In the genomic region with DNA sequence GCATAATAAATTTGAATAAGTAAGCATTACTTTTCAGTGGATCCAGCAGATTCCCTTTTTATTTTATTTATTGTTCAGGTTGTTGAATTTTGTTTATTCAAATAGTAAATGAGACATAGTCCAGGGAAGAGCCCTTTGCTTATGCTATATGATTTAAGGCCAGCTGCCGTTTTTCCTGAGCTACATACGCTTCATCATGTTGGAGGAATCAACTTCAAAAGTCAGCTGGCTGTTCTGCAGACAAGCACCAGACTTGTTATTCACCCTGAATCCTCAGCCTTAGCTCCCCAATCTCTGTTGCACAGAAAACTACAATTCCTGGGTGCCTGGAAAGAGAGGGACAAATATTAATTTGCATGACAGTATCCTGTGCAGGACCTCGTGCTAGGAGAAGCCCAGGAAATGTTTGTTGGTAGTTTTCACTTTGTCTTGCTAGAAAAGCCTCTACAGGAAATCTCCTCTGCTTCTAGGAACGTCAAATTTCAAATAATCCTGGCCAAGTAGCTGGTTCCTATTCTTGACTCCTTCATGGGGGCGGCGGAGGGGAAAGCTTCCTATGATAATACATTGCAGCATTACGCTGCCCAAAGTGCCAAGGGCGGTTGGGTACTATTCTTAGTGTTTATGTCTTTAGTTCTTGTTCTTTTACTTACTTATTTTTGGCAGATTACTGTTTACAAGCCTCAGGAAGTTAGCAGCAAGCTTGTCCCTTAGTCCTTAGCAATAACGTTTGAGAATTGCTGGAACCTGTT, we compare ENCODE assay signal across 14 cellular contexts.
DNase-seq lines count a peak whose midpoint lies in the region; ATAC-seq, FAIRE-seq and TF ChIP-seq lines count a peak whose summit lies in the region.
"Had no signal": no experiment of that assay in that cellular context is flagged by ENCODE, and none has a peak within 500 bp of the region (broad histone marks: within the 10 kb centered on the region; RNA-seq: fewer than 3 reads in every experiment).

No MANE protein-coding gene starts in this region.

- no peaks in the 10 kb centered on the region for H3K27me3 Mint-ChIP-seq in CD4-positive, alpha-beta T cell
- H3K27me3 Mint-ChIP-seq in H9 (ENCODE audit: low read depth) (no peaks in the 10 kb centered on the region), immature natural killer cell (ENCODE audit: low read depth in 3 of 3) (no peaks in the 10 kb centered on the region)
- no peaks in the 10 kb centered on the region for H3K27me3 Mint-ChIP-seq in activated CD8-positive, alpha-beta T cell treated with anti-CD3 and anti-CD28 coated beads, Interleukin-2, amount 10 ng/mL, durations not matched to agents 7 days and 5 days (ENCODE audit: low read depth)

- H4K20me1 ChIP-seq in H9 (ENCODE audit: control insufficient read depth, insufficient read depth, insufficient read length), result no peaks in the 10 kb centered on the region
- H4K20me1 ChIP-seq in HepG2 (ENCODE audit: insufficient read depth, low read length), result no peaks in the 10 kb centered on the region

- H3K9ac ChIP-seq in H9 (ENCODE audit: extremely low read depth, insufficient read length, low read length) (no peak overlapping the region), HepG2 (ENCODE audit: insufficient read depth, low read depth, low read length) (no peak overlapping the region)

- TF ChIP-seq RAD21 in HepG2 (CRISPR knock-in tag; IDR thresholded peaks at IDR 0.05), result no peak

- no peak for TF ChIP-seq CTCF in CD4-positive, alpha-beta T cell (IDR thresholded peaks at IDR 0.05)
- TF ChIP-seq CTCF in H9 (conservative IDR thresholded peaks at IDR 0.05) (no peak), HepG2 (CRISPR knock-in tag; IDR thresholded peaks at IDR 0.05) (no peak)

- peak overlapping the region; percentile 89 for H3K27ac Mint-ChIP-seq in CD4-positive, alpha-beta T cell
- H3K27ac Mint-ChIP-seq in H9 (peak overlapping the region; percentile 54 to 71 (median 55); a peak in 6 of 7 replicates), immature natural killer cell (peak overlapping the region in 4 of 6 donors; percentile 26 to 78 (median 60))
- peak overlapping the region; percentile 89 for H3K27ac Mint-ChIP-seq in activated CD8-positive, alpha-beta T cell treated with anti-CD3 and anti-CD28 coated beads, Interleukin-2, amount 10 ng/mL, durations not matched to agents 7 days and 5 days

- H3K36me3 ChIP-seq in HepG2 (replicated peaks in 1 of 2; ENCODE audit: control insufficient read depth in 1 of 2, insufficient read depth in 2 of 2, low read length in 2 of 2), result peaks cover 0 to 2% of the 10 kb centered on the region in 2 experiments; a peak in 1 of 5 replicates
- H3K36me3 ChIP-seq: left ventricle myocardium inferior, tibial artery had no signal

- DNase-seq in CD4-positive, alpha-beta T cell, result no peak
- DNase-seq in H9, result no peak
- no peak for DNase-seq in activated CD8-positive, alpha-beta T cell treated with anti-CD3 and anti-CD28 coated beads, Interleukin-2, amount 10 ng/mL, durations not matched to agents 7 days and 5 days
- DNase-seq in immature natural killer cell, result no peak
- no peak for DNase-seq in HepG2 (ENCODE audit: low spot score)
- no peak for DNase-seq in NCI-H2081 (lab: John Stamatoyannopoulos, UW)
- no peak for DNase-seq in NCI-H446 treated with DMSO at 0.1 percent for 48 hours (lab: John Stamatoyannopoulos, UW)
- DNase-seq: glutamatergic neuron, left ventricle myocardium inferior, occipital lobe, small intestine had no signal

- no peak overlapping the region for H4K8ac ChIP-seq in H9 (replicated peaks; ENCODE audit: insufficient read length, low read depth, low read length)

- H3K14ac ChIP-seq in H9 (ENCODE audit: insufficient read depth, low read length), result no peak overlapping the region

- H3K56ac ChIP-seq in H9 (ENCODE audit: insufficient read length, low read depth, low read length), result no peak overlapping the region

- no peaks in the 10 kb centered on the region for H3K27me3 ChIP-seq in CD4-positive, alpha-beta T cell (ENCODE audit: control insufficient read depth, insufficient read depth, low read length)
- no peaks in the 10 kb centered on the region for H3K27me3 ChIP-seq in H9 (ENCODE audit: insufficient read depth, low read length)
- no peaks in the 10 kb centered on the region for H3K27me3 ChIP-seq in HepG2 (ENCODE audit: control insufficient read depth in 1 of 2, insufficient read depth in 2 of 2, low read length in 2 of 2)
- H3K27me3 ChIP-seq: tibial artery had no signal

- CTCF ChIA-PET in CD4-positive, alpha-beta T cell (lab: Charles Lee), result interaction anchor here (1.3 kb wide), 1 partner anchor 12 kb away, joined by 5 read pairs; no protein-coding TSS in a partner anchor
- CTCF ChIA-PET in activated CD8-positive, alpha-beta T cell treated with anti-CD3 and anti-CD28 coated beads, Interleukin-2, amount 10 ng/mL, durations not matched to agents 7 days and 5 days (lab: Charles Lee), result interaction anchor here (0.9 to 3.3 kb wide), 9 partner anchors 11 to 148 kb away, joined by 3 to 11 read pairs (median 5); no protein-coding TSS in a partner anchor
- CTCF ChIA-PET in HepG2 (lab: Yijun Ruan, JAX; ENCODE audit: low intra/inter-chr PET ratio, low total read pairs), result no interaction called here

- H2BK5ac ChIP-seq in H9 (ENCODE audit: insufficient read length, low read length), result no peak overlapping the region

- no peak overlapping the region for H3K4me3 ChIP-seq in HepG2 (replicated peaks in 1 of 3; ENCODE audit: insufficient read depth in 1 of 3, low read depth in 2 of 3, low read length in 3 of 3)
- H3K4me3 ChIP-seq: left ventricle myocardium inferior, tibial artery had no signal

- H3K36me3 Mint-ChIP-seq in CD4-positive, alpha-beta T cell (ENCODE audit: low read depth), result no peaks in the 10 kb centered on the region
- H3K36me3 Mint-ChIP-seq in H9 (ENCODE audit: insufficient read depth in 1 of 3, low read depth in 3 of 3), result peaks cover 0 to 2% (median 0%) of the 10 kb centered on the region in 3 experiments; a peak in 1 of 7 replicates
- peaks cover 39% of the 10 kb centered on the region for H3K36me3 Mint-ChIP-seq in activated CD8-positive, alpha-beta T cell treated with anti-CD3 and anti-CD28 coated beads, Interleukin-2, amount 10 ng/mL, durations not matched to agents 7 days and 5 days (ENCODE audit: low read depth)
- H3K36me3 Mint-ChIP-seq in immature natural killer cell, result no peaks in the 10 kb centered on the region

- no peak for TF ChIP-seq EP300 in HepG2 (IDR thresholded peaks at IDR 0.05; ENCODE audit: low read depth in 2 of 2, low read length in 2 of 2)
- TF ChIP-seq EP300 in HepG2 (CRISPR knock-in tag; IDR thresholded peaks at IDR 0.05; ENCODE audit: borderline replicate concordance), result no peak

- H3K18ac ChIP-seq in H9 (ENCODE audit: insufficient read length, low read depth, low read length), result no peak overlapping the region

- peak overlapping the region; percentile 70 for H3K4me3 Mint-ChIP-seq in CD4-positive, alpha-beta T cell
- H3K4me3 Mint-ChIP-seq in H9, result no peak overlapping the region; a peak in 1 of 5 replicates
- H3K4me3 Mint-ChIP-seq in activated CD8-positive, alpha-beta T cell treated with anti-CD3 and anti-CD28 coated beads, Interleukin-2, amount 10 ng/mL, durations not matched to agents 7 days and 5 days, result peak overlapping the region; percentile 69
- H3K4me3 Mint-ChIP-seq in immature natural killer cell, result no peak overlapping the region

- H2AK5ac ChIP-seq in H9 (ENCODE audit: insufficient read length, low read length), result no peak overlapping the region

- H3K23ac ChIP-seq in H9 (ENCODE audit: insufficient read length, low read depth, low read length), result no peak overlapping the region

- no peak for FAIRE-seq in HepG2 (lab: Jason Lieb, UNC)
- FAIRE-seq: small intestine had no signal

- H3K9me3 ChIP-seq in CD4-positive, alpha-beta T cell (ENCODE audit: control insufficient read depth, low read length), result no peaks in the 10 kb centered on the region
- no peaks in the 10 kb centered on the region for H3K9me3 ChIP-seq in H9 (ENCODE audit: control insufficient read depth, low read depth, low read length)
- 0 out of 2 replicates have a peak, but pooled peaks cover 3% of the 10 kb centered on the region for H3K9me3 ChIP-seq in HepG2 (ENCODE audit: low read length)
- H3K9me3 ChIP-seq: left ventricle myocardium inferior, tibial artery had no signal

- H3K79me2 ChIP-seq in H9 (ENCODE audit: insufficient read depth, low read length), result no peaks in the 10 kb centered on the region
- peaks cover 38% of the 10 kb centered on the region for H3K79me2 ChIP-seq in HepG2 (ENCODE audit: insufficient read depth, low read length)

- BruUV-seq in HepG2 (replicated peaks; lab: Mats Ljungman, UMichigan), result no TSS peak

- no peak overlapping the region for H2BK15ac ChIP-seq in H9 (ENCODE audit: low read depth, low read length)

- no peaks in the 10 kb centered on the region for H3K23me2 ChIP-seq in H9 (ENCODE audit: insufficient read length, low read depth, low read length, poor library complexity, severe bottlenecking)

- no peak for TF ChIP-seq POLR2A in HepG2 (IDR thresholded peaks at IDR 0.05; ENCODE audit: insufficient read depth in 1 of 2, low read depth in 2 of 2, low read length in 2 of 2)

- H3K4me1 ChIP-seq in H9 (ENCODE audit: insufficient read depth, low read length) (peaks cover 2% of the 10 kb centered on the region), HepG2 (ENCODE audit: insufficient read depth, low read length) (peaks cover 5% of the 10 kb centered on the region; the same call in 1 of the 2 replicates)

- in situ Hi-C loops in HepG2 (cut with HindIII; ENCODE audit: extremely low pct_ligation_motif_present, low pct_unique_long_range_greater_than_20kb), result no loop called here

- H2BK12ac ChIP-seq in H9 (ENCODE audit: insufficient read length, low read depth, low read length), result no peak overlapping the region

- no peak for ATAC-seq in CD4-positive, alpha-beta T cell (ENCODE audit: poor library complexity)
- no peak for ATAC-seq in activated CD8-positive, alpha-beta T cell treated with anti-CD3 and anti-CD28 coated beads, Interleukin-2, amount 10 ng/mL, durations not matched to agents 7 days and 5 days
- ATAC-seq in HepG2 (no peak), GM21825 (IDR thresholded peaks at IDR 0.05; ENCODE audit: unreplicated experiment) (no peak)
- ATAC-seq: Right ventricle myocardium inferior had no signal

- H3K27ac ChIP-seq in CD4-positive, alpha-beta T cell (ENCODE audit: low read depth, low read length), result no peak overlapping the region
- H3K27ac ChIP-seq in H9 (ENCODE audit: insufficient read length, low read depth, low read length) (no peak overlapping the region), HepG2 (ENCODE audit: extremely low read length, insufficient read depth, low read length) (no peak overlapping the region)
- H3K27ac ChIP-seq: left ventricle myocardium inferior, tibial artery had no signal

- no peak overlapping the region for H3K4me2 ChIP-seq in H9 (ENCODE audit: insufficient read depth, insufficient read length, low read length)
- no peak overlapping the region for H3K4me2 ChIP-seq in HepG2 (ENCODE audit: low read depth, low read length)

- H2AFZ ChIP-seq in H9 (ENCODE audit: low read length) (no peak overlapping the region), HepG2 (ENCODE audit: low read length) (no peak overlapping the region)

- intact Hi-C loops in CD4-positive, alpha-beta T cell (cut with DNase I, micrococcal nuclease), result no loop called here
- intact Hi-C loops in HepG2 (cut with micrococcal nuclease; ENCODE audit: unreplicated experiment), result no loop called here

- no peak overlapping the region for H4K91ac ChIP-seq in H9 (ENCODE audit: insufficient read length, low read depth, low read length)

- POLR2A ChIA-PET in CD4-positive, alpha-beta T cell (lab: Charles Lee), result interaction anchor here (0.7 to 1.8 kb wide), 4 partner anchors 11 to 75 kb away, joined by 3 to 5 read pairs (median 4); no protein-coding TSS in a partner anchor
- POLR2A ChIA-PET in activated CD8-positive, alpha-beta T cell treated with anti-CD3 and anti-CD28 coated beads, Interleukin-2, amount 10 ng/mL, durations not matched to agents 7 days and 5 days (lab: Charles Lee), result interaction anchor here (0.7 to 1.3 kb wide), 2 partner anchors 72 to 98 kb away, joined by 3 to 6 read pairs; no protein-coding TSS in a partner anchor
- POLR2A ChIA-PET in HepG2 (lab: Yijun Ruan, JAX), result interaction anchor here (1.5 kb wide), 1 partner anchor 11 kb away, joined by 4 read pairs; no protein-coding TSS in a partner anchor

- no peak overlapping the region for H3K4ac ChIP-seq in H9 (ENCODE audit: low read depth, low read length)

- no CpG with 5 or more reads among the region's 9 CpGs for WGBS in H9 (ENCODE audit: extremely low coverage, insufficient read length, low lambda C conversion rate)
- WGBS in HepG2 (ENCODE audit: low lambda C conversion rate), result 93% methylated on average over 9 of the region's 9 CpGs

- peaks cover 2% of the 10 kb centered on the region for H3K9me3 Mint-ChIP-seq in CD4-positive, alpha-beta T cell
- H3K9me3 Mint-ChIP-seq in H9, result no peaks in the 10 kb centered on the region; a peak in 2 of 5 replicates
- H3K9me3 Mint-ChIP-seq in activated CD8-positive, alpha-beta T cell treated with anti-CD3 and anti-CD28 coated beads, Interleukin-2, amount 10 ng/mL, durations not matched to agents 7 days and 5 days (ENCODE audit: insufficient read depth), result no peaks in the 10 kb centered on the region
- no peaks in the 10 kb centered on the region for H3K9me3 Mint-ChIP-seq in immature natural killer cell

- no peak overlapping the region for H3T11ph ChIP-seq in H9 (ENCODE audit: low read length)

- no peaks in the 10 kb centered on the region for H3K79me1 ChIP-seq in H9 (ENCODE audit: insufficient read depth, low read depth, low read length, poor library complexity, severe bottlenecking)

- no peak overlapping the region for H4K5ac ChIP-seq in H9 (ENCODE audit: insufficient read length, low read depth, low read length)

- H3K4me1 Mint-ChIP-seq in CD4-positive, alpha-beta T cell (ENCODE audit: low read depth), result peaks cover 92% of the 10 kb centered on the region
- peaks cover 27 to 29% of the 10 kb centered on the region in 2 experiments for H3K4me1 Mint-ChIP-seq in H9
- peaks cover 90% of the 10 kb centered on the region for H3K4me1 Mint-ChIP-seq in activated CD8-positive, alpha-beta T cell treated with anti-CD3 and anti-CD28 coated beads, Interleukin-2, amount 10 ng/mL, durations not matched to agents 7 days and 5 days (ENCODE audit: low read depth)
- H3K4me1 Mint-ChIP-seq in immature natural killer cell, result peaks cover 49 to 89% of the 10 kb centered on the region in 2 donors

- H2BK20ac ChIP-seq in H9 (ENCODE audit: low read depth, low read length, poor library complexity, severe bottlenecking), result no peak overlapping the region

- H2BK120ac ChIP-seq in H9 (ENCODE audit: low read depth, low read length, poor library complexity, severe bottlenecking), result no peak overlapping the region

Comparison
In these comparisons a context has a peak if more than half of its experiments do, and no peak if none do; other contexts are left out.
1. H3K4me3 Mint-ChIP-seq: peak in CD4-positive, alpha-beta T cell (single experiment) and activated CD8-positive, alpha-beta T cell treated with anti-CD3 and anti-CD28 coated beads, Interleukin-2, amount 10 ng/mL, durations not matched to agents 7 days and 5 days (single experiment); none in H9 (0 of 2) and immature natural killer cell (0 of 5).
2. Peak in every context shown above with its lines, with median percentiles within 50 percentile points of each other: H3K27ac Mint-ChIP-seq.